In genomic region chr5:100641833-100642232, GRCh38 we compare ENCODE assay signal across 35 cellular contexts.
"Had no signal": no experiment of that assay in that cellular context is flagged by ENCODE, and none has a peak within 500 bp of the region (broad histone marks: within the 10 kb centered on the region; RNA-seq: fewer than 3 reads in every experiment).

No MANE protein-coding gene starts in this region.

- H3K9me3 Mint-ChIP-seq: activated B cell treated with CpG ODN at 0.5 μM for 24 hours; activated CD4-positive, alpha-beta T cell treated with anti-CD3 and anti-CD28 coated beads, Interleukin-2, amount 10 ng/mL, durations not matched to agents 24 days and 14 days; activated naive CD4-positive, alpha-beta T cell treated with anti-CD3 and anti-CD28 coated beads, Interleukin-2, amount 50 U/mL, for 72 hours; activated naive CD8-positive, alpha-beta T cell treated with anti-CD3 and anti-CD28 coated beads, Interleukin-2, amount 50 U/mL, for 24 hours; activated T-cell treated with anti-CD3 and anti-CD28 coated beads, Interleukin-2, amount 50 U/mL, for 4 hours; T-cell had no signal

- DNase-seq: activated B cell treated with CpG ODN at 0.5 μM for 24 hours; activated CD4-positive, alpha-beta T cell treated with anti-CD3 and anti-CD28 coated beads for 1 hour; activated CD4-positive, alpha-beta T cell treated with anti-CD3 and anti-CD28 coated beads, Interleukin-2, amount 10 ng/mL, durations not matched to agents 24 days and 14 days; activated CD4-positive, alpha-beta T cell treated with anti-CD3 and anti-CD28 coated beads, Interleukin-2, amount 50 U/mL, for 48 hours; activated CD8-positive, alpha-beta memory T cell treated with anti-CD3 and anti-CD28 coated beads for 24 hours; activated effector memory CD4-positive, alpha-beta T cell treated with anti-CD3 and anti-CD28 coated beads, Interleukin-2, amount 50 U/mL, for 16 hours; activated naive CD4-positive, alpha-beta T cell treated with Interleukin-2 at 50 U/mL for 16 hours; activated naive CD8-positive, alpha-beta T cell treated with anti-CD3 and anti-CD28 coated beads, Interleukin-2, amount 50 U/mL, for 24 hours; activated T-cell treated with anti-CD3 and anti-CD28 coated beads, Interleukin-2, amount 50 U/mL, for 4 hours; amniotic stem cell; body of pancreas; central memory CD4-positive, alpha-beta T cell; MG63; MV-4-11; NCI-H1092 treated with DMSO at 0.1 percent for 48 hours; NCI-H1417 treated with DMSO at 0.1 percent for 48 hours; NCI-H1694; NCI-H2029; NCI-H2107; NCI-H2171 treated with DMSO at 0.1 percent for 48 hours; NCI-H226; NCI-H526 treated with DMSO at 0.1 percent for 48 hours; NCI-H82; NK-92 treated with Interleukin-12 subunit alpha and Interleukin-12 subunit beta, amount 100 ng/mL, for 24 hours; Peyer's patch; Right ventricle myocardium superior; T-cell; T-helper 2 cell; T1000 had no signal

- H3K27ac Mint-ChIP-seq: activated B cell treated with CpG ODN at 0.5 μM for 24 hours; activated CD4-positive, alpha-beta T cell treated with anti-CD3 and anti-CD28 coated beads, Interleukin-2, amount 10 ng/mL, durations not matched to agents 24 days and 14 days; activated naive CD4-positive, alpha-beta T cell treated with anti-CD3 and anti-CD28 coated beads, Interleukin-2, amount 50 U/mL, for 72 hours; activated naive CD8-positive, alpha-beta T cell treated with anti-CD3 and anti-CD28 coated beads, Interleukin-2, amount 50 U/mL, for 24 hours; T-cell had no signal

- H3K9me3 ChIP-seq: ascending aorta, body of pancreas, MG63, Peyer's patch, SJSA1 had no signal

- H3K4me1 ChIP-seq: ascending aorta, body of pancreas, Peyer's patch, SJSA1 had no signal

- H3K9ac ChIP-seq: KMS-11 had no signal

- H3K36me3 Mint-ChIP-seq: activated naive CD4-positive, alpha-beta T cell treated with anti-CD3 and anti-CD28 coated beads, Interleukin-2, amount 50 U/mL, for 72 hours; T-cell had no signal

- H3K4me2 ChIP-seq: KMS-11 had no signal

- H3K4me3 ChIP-seq: ascending aorta, body of pancreas, MG63, Peyer's patch, SJSA1 had no signal

- H3K4me3 Mint-ChIP-seq: activated B cell treated with CpG ODN at 0.5 μM for 24 hours; activated CD4-positive, alpha-beta T cell treated with anti-CD3 and anti-CD28 coated beads, Interleukin-2, amount 10 ng/mL, durations not matched to agents 24 days and 14 days; activated naive CD8-positive, alpha-beta T cell treated with anti-CD3 and anti-CD28 coated beads, Interleukin-2, amount 50 U/mL, for 24 hours; activated T-cell treated with anti-CD3 and anti-CD28 coated beads, Interleukin-2, amount 50 U/mL, for 4 hours; T-cell had no signal

- ATAC-seq: activated naive CD4-positive, alpha-beta T cell treated with anti-CD3 and anti-CD28 coated beads, Interleukin-2, amount 50 U/mL, for 72 hours; activated naive CD8-positive, alpha-beta T cell treated with anti-CD3 and anti-CD28 coated beads, Interleukin-2, amount 50 U/mL, for 24 hours; activated T-cell treated with anti-CD3 and anti-CD28 coated beads, Interleukin-2, amount 50 U/mL, for 4 hours; body of pancreas; T-cell had no signal

- H3K27me3 ChIP-seq: ascending aorta, body of pancreas, MG63, Peyer's patch, SJSA1 had no signal

- H3K4me1 Mint-ChIP-seq: activated B cell treated with CpG ODN at 0.5 μM for 24 hours; activated naive CD8-positive, alpha-beta T cell treated with anti-CD3 and anti-CD28 coated beads, Interleukin-2, amount 50 U/mL, for 24 hours; T-cell had no signal

- H3K27ac ChIP-seq: ascending aorta, body of pancreas, KMS-11, Peyer's patch, RWPE1, SJSA1 had no signal

- H3K27me3 Mint-ChIP-seq: activated B cell treated with CpG ODN at 0.5 μM for 24 hours had no signal

- H3K36me3 ChIP-seq: ascending aorta, MG63, Peyer's patch, SJSA1 had no signal

- FAIRE-seq: bronchial epithelial cell had no signal
